15 cellular contexts compared by ENCODE assay signal in genomic region chr14:102081231-102082080, GRCh38. TPM values are rescaled to one million over a fixed set of nuclear protein-coding genes. Genes with fewer than 3 reads are reported as not detected.
DNase-seq lines count a peak whose midpoint lies in the region; ATAC-seq and TF ChIP-seq lines count a peak whose summit lies in the region.
"Had no signal": no experiment of that assay in that cellular context is flagged by ENCODE, and none has a peak within 500 bp of the region (broad histone marks: within the 10 kb centered on the region; RNA-seq: fewer than 3 reads in every experiment).

No MANE protein-coding gene starts in this region.

- H3K9me3 Mint-ChIP-seq in CD8-positive, alpha-beta memory T cell: no peaks in the 10 kb centered on the region
- H3K9me3 Mint-ChIP-seq in WTC11 (no peaks in the 10 kb centered on the region), glutamatergic neuron (ENCODE audit: unreplicated experiment) (peaks cover 5% of the 10 kb centered on the region), T-cell (no peaks in the 10 kb centered on the region)
- H3K9me3 Mint-ChIP-seq: H9 had no signal

- H3K4me3 ChIP-seq in ACC112 (ENCODE audit: low read depth, low read length): peak overlapping the region; percentile 45; the same call in 1 of the 2 replicates
- no peak overlapping the region for H3K4me3 ChIP-seq in CD8-positive, alpha-beta memory T cell (ENCODE audit: low read length)
- H3K4me3 ChIP-seq: esophagus muscularis mucosa, heart right ventricle had no signal

- H3K27ac ChIP-seq in ACC112 (ENCODE audit: low read depth, low read length): no peak overlapping the region
- H3K27ac ChIP-seq in CD8-positive, alpha-beta memory T cell (ENCODE audit: low read depth, low read length): no peak overlapping the region
- H3K27ac ChIP-seq: C4-2B, esophagus muscularis mucosa, heart right ventricle had no signal

- ATAC-seq in WTC11 (no peak), T-cell (replicated peaks in 1 of 4) (no peak), HG02970 (IDR thresholded peaks at IDR 0.05; ENCODE audit: low FRiP score, unreplicated experiment) (no peak)
- ATAC-seq: heart right ventricle, SK-N-SH treated with all-trans-retinoic acid at 6 μM for 48 hours had no signal

- peaks cover 57 to 68% (median 65%) of the 10 kb centered on the region in 3 donors for H3K4me1 Mint-ChIP-seq in CD8-positive, alpha-beta memory T cell
- H3K4me1 Mint-ChIP-seq in WTC11 (peaks cover 35% of the 10 kb centered on the region), glutamatergic neuron (ENCODE audit: low read depth, unreplicated experiment) (peaks cover 19% of the 10 kb centered on the region), T-cell (peaks cover 54 to 59% (median 58%) of the 10 kb centered on the region in 3 donors)

- peaks cover 34% of the 10 kb centered on the region for H3K4me1 ChIP-seq in ACC112 (ENCODE audit: control insufficient read depth, insufficient read depth, low read length, unreplicated experiment)
- peaks cover 41% of the 10 kb centered on the region for H3K4me1 ChIP-seq in CD8-positive, alpha-beta memory T cell (ENCODE audit: insufficient read depth, low read length)

- peaks cover 48% of the 10 kb centered on the region for H3K79me2 ChIP-seq in ACC112 (ENCODE audit: control insufficient read depth, insufficient read depth, low read length, unreplicated experiment)

- no peaks in the 10 kb centered on the region for H3K27me3 ChIP-seq in ACC112 (ENCODE audit: insufficient read depth, low read length)
- H3K27me3 ChIP-seq in CD8-positive, alpha-beta memory T cell (ENCODE audit: insufficient read depth, low read length, poor library complexity, severe bottlenecking): no peaks in the 10 kb centered on the region
- H3K27me3 ChIP-seq: esophagus muscularis mucosa, heart right ventricle had no signal

- CTCF ChIA-PET in CD8-positive, alpha-beta memory T cell (lab: Charles Lee): no interaction called here
- CTCF ChIA-PET in WTC11 (lab: Charles Lee): no interaction called here
- CTCF ChIA-PET in T-cell (lab: Charles Lee): no interaction called here

- TF ChIP-seq CTCF in WTC11 (IDR thresholded peaks at IDR 0.05): no peak
- no peak for TF ChIP-seq CTCF in glutamatergic neuron (IDR thresholded peaks at IDR 0.05; ENCODE audit: partially characterized antibody, unreplicated experiment)

- peak overlapping the region in 2 of 7 donors; percentile 38 to 51 for H3K4me3 Mint-ChIP-seq in CD8-positive, alpha-beta memory T cell
- H3K4me3 Mint-ChIP-seq in WTC11 (0 out of 2 replicates have a peak overlapping the region, but pooled peaks have one; percentile 4), glutamatergic neuron (ENCODE audit: unreplicated experiment) (no peak overlapping the region), T-cell (no peak overlapping the region)
- H3K4me3 Mint-ChIP-seq: H9 had no signal

- no peak for DNase-seq in CD8-positive, alpha-beta memory T cell
- DNase-seq in WTC11 (ENCODE audit: low spot score) (no peak), glutamatergic neuron (no peak), T-cell (no peak), MV-4-11 (lab: John Stamatoyannopoulos, UW) (no peak), NCI-H69 (lab: John Stamatoyannopoulos, UW) (no peak)
- DNase-seq: H9, heart right ventricle, KBM-7, kidney glomerular epithelial cell had no signal

- H3K27ac Mint-ChIP-seq in CD8-positive, alpha-beta memory T cell: peak overlapping the region in 6 of 8 donors; percentile 39 to 96 (median 70)
- H3K27ac Mint-ChIP-seq in WTC11 (0 out of 2 replicates have a peak overlapping the region, but pooled peaks have one; percentile 71), glutamatergic neuron (ENCODE audit: unreplicated experiment) (peak overlapping the region; percentile 38), T-cell (peak overlapping the region in 1 of 2 donors; percentile 34)

- H3K9me3 ChIP-seq in CD8-positive, alpha-beta memory T cell (ENCODE audit: low read length): no peaks in the 10 kb centered on the region
- H3K9me3 ChIP-seq: esophagus muscularis mucosa, heart right ventricle had no signal

- peaks cover 66% of the 10 kb centered on the region for H3K36me3 ChIP-seq in ACC112 (ENCODE audit: insufficient read depth, low read length)
- peaks cover 64% of the 10 kb centered on the region for H3K36me3 ChIP-seq in CD8-positive, alpha-beta memory T cell (ENCODE audit: insufficient read depth, low read length)

- peaks cover 0 to 9% of the 10 kb centered on the region in 2 donors for H3K27me3 Mint-ChIP-seq in CD8-positive, alpha-beta memory T cell
- H3K27me3 Mint-ChIP-seq in WTC11 (ENCODE audit: low read depth): no peaks in the 10 kb centered on the region
- peaks cover 10% of the 10 kb centered on the region for H3K27me3 Mint-ChIP-seq in glutamatergic neuron (ENCODE audit: unreplicated experiment)
- H3K27me3 Mint-ChIP-seq in T-cell: no peaks in the 10 kb centered on the region

- H2AFZ ChIP-seq in ACC112 (ENCODE audit: low read length, unreplicated experiment): no peak overlapping the region

- H3K36me3 Mint-ChIP-seq in CD8-positive, alpha-beta memory T cell: peaks cover 26 to 82% (median 47%) of the 10 kb centered on the region in 3 donors
- peaks cover 82% of the 10 kb centered on the region for H3K36me3 Mint-ChIP-seq in WTC11
- peaks cover 4% of the 10 kb centered on the region for H3K36me3 Mint-ChIP-seq in glutamatergic neuron (ENCODE audit: unreplicated experiment)
- peaks cover 74% of the 10 kb centered on the region for H3K36me3 Mint-ChIP-seq in T-cell

- POLR2A ChIA-PET in CD8-positive, alpha-beta memory T cell (lab: Charles Lee): no interaction called here
- POLR2A ChIA-PET in WTC11 (lab: Charles Lee) (no interaction called here), T-cell (lab: Charles Lee) (interaction anchor here in 1 of 2 donors (0.6 to 1.0 kb wide), 2 partner anchors 57 to 321 kb away, joined by 3 to 4 read pairs; no protein-coding TSS in a partner anchor)

TF ChIP-seq in WTC11, 78 proteins besides CTCF, POLR2A, EP300 and RAD21 (continues in another document):
- TF ChIP-seq MXD4 (CRISPR knock-in tag; IDR thresholded peaks at IDR 0.05; ENCODE audit: borderline replicate concordance): no peak
- no peak for TF ChIP-seq CDX4 (CRISPR knock-in tag; IDR thresholded peaks at IDR 0.05; ENCODE audit: borderline replicate concordance)
- no peak for TF ChIP-seq ERG (CRISPR knock-in tag; IDR thresholded peaks at IDR 0.05)
- no peak for TF ChIP-seq CREM (CRISPR knock-in tag; IDR thresholded peaks at IDR 0.05)
- TF ChIP-seq OVOL2 (CRISPR knock-in tag; IDR thresholded peaks at IDR 0.05; ENCODE audit: borderline replicate concordance): no peak
- TF ChIP-seq ZNF317 (CRISPR knock-in tag; IDR thresholded peaks at IDR 0.05; ENCODE audit: borderline replicate concordance, low read depth): no peak
- TF ChIP-seq ARID4B (CRISPR knock-in tag; IDR thresholded peaks at IDR 0.05; ENCODE audit: borderline replicate concordance): no peak

RNA-seq across cellular contexts. Expression of gene HSP90AA1, which starts 5.4 kb away (rescaled TPM):
- total RNA-seq in CD8-positive, alpha-beta memory T cell: 1,000 to 10,000 TPM; 1,459 to 1,586 TPM
- polyA plus RNA-seq in CD8-positive, alpha-beta memory T cell: 579 TPM
- total RNA-seq in WTC11 (2021) (808 to 842 TPM (median 832 TPM) in 3 replicates), glutamatergic neuron (ENCODE audit: unreplicated experiment) (610 TPM), T-cell (100 to 1,000 TPM; 230 to 471 (median 263) TPM)

RNA-seq across cellular contexts. Expression of gene WDR20, which starts 58.2 kb away (rescaled TPM):
- total RNA-seq in CD8-positive, alpha-beta memory T cell: 10 to 100 TPM; 32.8 to 35.2 TPM
- polyA plus RNA-seq in CD8-positive, alpha-beta memory T cell: 16.8 TPM
- total RNA-seq in WTC11 (2021) (25.6 to 27.5 TPM (median 25.9 TPM) in 3 replicates), glutamatergic neuron (ENCODE audit: unreplicated experiment) (38.1 TPM), T-cell (10 to 100 TPM; 38.9 to 53.1 (median 49.5) TPM)
